In the genomic region with DNA sequence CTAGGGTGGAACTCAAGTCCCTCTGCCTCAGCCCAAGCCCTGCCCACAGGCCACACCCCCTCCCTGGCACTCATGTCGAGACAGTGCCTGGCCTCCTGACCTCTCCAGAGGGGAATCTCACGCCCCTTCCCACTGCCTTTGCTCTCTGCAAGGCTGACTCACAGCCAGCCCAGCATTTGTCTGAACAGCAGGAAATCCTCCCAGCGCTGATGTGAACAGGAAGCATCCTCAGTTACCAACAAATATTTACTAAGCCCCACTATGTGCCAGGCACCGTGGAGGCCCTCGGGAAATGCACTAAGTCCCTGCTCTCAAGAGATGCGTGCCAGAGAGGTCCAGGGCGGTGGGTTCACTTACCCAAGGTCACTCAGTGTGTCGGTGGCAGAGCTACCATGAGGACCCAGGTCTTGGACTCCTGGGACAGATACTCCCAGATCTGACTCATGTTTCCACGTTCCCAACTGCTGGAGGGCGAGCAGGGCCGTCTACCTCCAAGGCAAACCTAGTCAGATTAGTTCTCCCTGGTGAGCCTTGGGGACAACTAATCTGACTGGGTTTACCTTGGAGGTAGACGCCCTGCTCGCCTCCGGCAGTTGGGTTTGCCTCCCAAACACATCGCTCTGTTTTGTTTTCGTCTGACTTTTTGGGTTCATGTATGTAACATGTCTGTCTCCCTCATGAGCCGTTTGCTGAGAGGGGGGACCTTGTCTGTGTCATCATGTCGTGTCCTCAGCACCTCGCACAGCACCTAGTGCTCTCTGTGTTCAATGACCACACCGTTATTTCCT, we compare ENCODE assay signal across 8 cellular contexts. TPM values are rescaled to one million over a fixed set of nuclear protein-coding genes. Genes with fewer than 3 reads are reported as not detected.
DNase-seq lines count a peak whose midpoint lies in the region; ATAC-seq and TF ChIP-seq lines count a peak whose summit lies in the region.

No MANE protein-coding gene starts in this region.

- DNase-seq in NCI-H2029 (lab: John Stamatoyannopoulos, UW) (peak; percentile 34), NCI-H2029 treated with DMSO at 0.1 percent for 48 hours (lab: John Stamatoyannopoulos, UW) (no peak), T1000 (lab: John Stamatoyannopoulos, UW) (peak; percentile 76), dedifferentiated amniotic fluid mesenchymal stem cell (ENCODE audit: extremely low spot score) (peak; percentile 35), lung (ENCODE audit: low spot score) (peak; percentile 56), upper lobe of right lung (peak; percentile 78)

- H3K4me3 ChIP-seq in lung, result no peak overlapping the region
- no peak overlapping the region for H3K4me3 ChIP-seq in upper lobe of right lung

- TF ChIP-seq CTCF in lung (IDR thresholded peaks at IDR 0.05; ENCODE audit: control extremely low read depth, extremely low read depth) (no peak), upper lobe of right lung (IDR thresholded peaks at IDR 0.05) (no peak)

- H3K9me3 ChIP-seq in lung (ENCODE audit: control insufficient read depth in 2 of 2, insufficient read depth in 1 of 2, low read length in 1 of 2) (no peaks in the 10 kb centered on the region), upper lobe of right lung (no peaks in the 10 kb centered on the region)

- H3K27ac ChIP-seq in lung (ENCODE audit: low read depth in 1 of 2, low read length in 1 of 2) (peak overlapping the region; percentile 66 to 78), upper lobe of right lung (peak overlapping the region; percentile 69)

- WGBS in lung, 2 donors, result 52 to 55% methylated on average over 20 of the region's 20 CpGs

- intact Hi-C loops in upper lobe of right lung (cut with DNase I), result no loop called here

- peak; percentile 54 for ATAC-seq in lung (ENCODE audit: insufficient read depth, low FRiP score)
- ATAC-seq in upper lobe of right lung, result peak; percentile 65
- ATAC-seq in GM18498 (IDR thresholded peaks at IDR 0.05; ENCODE audit: unreplicated experiment), result no peak
- no peak for ATAC-seq in HG03354 (IDR thresholded peaks at IDR 0.05; ENCODE audit: poor library complexity, severe bottlenecking, unreplicated experiment)

- peaks cover 4 to 22% of the 10 kb centered on the region in 2 donors for H3K4me1 ChIP-seq in lung (ENCODE audit: control insufficient read depth in 2 of 2, insufficient read depth in 2 of 2, low read length in 2 of 2)
- H3K4me1 ChIP-seq in upper lobe of right lung, result peaks cover 48% of the 10 kb centered on the region

- no peaks in the 10 kb centered on the region for H3K27me3 ChIP-seq in lung (ENCODE audit: control insufficient read depth, insufficient read depth)
- H3K27me3 ChIP-seq in upper lobe of right lung, result no peaks in the 10 kb centered on the region

- H3K36me3 ChIP-seq in lung (ENCODE audit: control insufficient read depth in 2 of 2, insufficient read depth in 2 of 2, low read length in 2 of 2) (no peaks in the 10 kb centered on the region), upper lobe of right lung (no peaks in the 10 kb centered on the region)

RNA-seq across cellular contexts. Expression of a gene that starts 7.7 kb away (rescaled TPM):
- total RNA-seq in lung, result 1 to 10 TPM; 6.2 to 9.8 TPM
- 10 to 100 TPM in 1 of 2 donors, 1 to 10 TPM in 1; 4.2 to 55.2 TPM for polyA plus RNA-seq in lung
- total RNA-seq in upper lobe of right lung, result 5.8 TPM

Comparison
In these comparisons a context has a peak if more than half of its experiments do, and no peak if none do; other contexts are left out.
1. ATAC-seq: peak in lung (single experiment) and upper lobe of right lung (single experiment); none in GM18498 (single experiment) and HG03354 (single experiment).